In the genomic region with DNA sequence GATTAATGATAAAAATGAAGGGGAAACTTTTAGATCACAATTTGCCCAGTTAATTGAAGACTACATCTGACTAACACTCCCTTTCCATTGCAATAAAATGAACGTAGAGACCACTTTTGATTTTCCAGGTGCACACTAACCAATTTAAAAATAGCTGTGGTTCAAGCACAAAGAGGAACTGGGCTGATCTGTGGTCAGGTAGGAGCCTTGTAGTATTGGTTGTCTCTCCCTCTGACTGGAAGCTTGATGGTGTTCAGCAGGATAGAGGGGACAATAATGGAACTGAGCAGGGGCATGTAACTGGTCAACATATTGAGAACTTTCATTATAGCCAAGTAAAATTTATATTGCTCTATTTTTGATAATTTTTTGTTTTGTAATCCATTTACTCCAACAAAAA, we compare ENCODE assay signal across 16 cellular contexts.
DNase-seq lines count a peak whose midpoint lies in the region; ATAC-seq and TF ChIP-seq lines count a peak whose summit lies in the region.
"Had no signal": no experiment of that assay in that cellular context is flagged by ENCODE, and none has a peak within 500 bp of the region (broad histone marks: within the 10 kb centered on the region; RNA-seq: fewer than 3 reads in every experiment).

No MANE protein-coding gene starts in this region.

- H3K36me3 Mint-ChIP-seq in osteocyte (ENCODE audit: unreplicated experiment): no peaks in the 10 kb centered on the region

- TF ChIP-seq CTCF in KMS-11 (conservative IDR thresholded peaks at IDR 0.05; ENCODE audit: low read depth, low read length): no peak
- no peak for TF ChIP-seq CTCF in osteocyte (IDR thresholded peaks at IDR 0.05)

- H3K4me1 Mint-ChIP-seq in osteocyte (ENCODE audit: unreplicated experiment): no peaks in the 10 kb centered on the region

- no peak overlapping the region for H2AFZ ChIP-seq in KMS-11 (ENCODE audit: low read depth)

- H3K4me3 Mint-ChIP-seq in osteocyte (ENCODE audit: unreplicated experiment): no peak overlapping the region
- H3K4me3 Mint-ChIP-seq: nephron; T-helper 1 cell treated with Interleukin-12 subunit alpha and Interleukin-12 subunit beta and Interleukin-4 antibody, amounts not matched to agents 30 μg/mL and 1 μg/mL, for 36 hours had no signal

- no peaks in the 10 kb centered on the region for H4K20me1 ChIP-seq in KMS-11 (ENCODE audit: insufficient read depth)

- peaks cover 5% of the 10 kb centered on the region for H3K27me3 Mint-ChIP-seq in osteocyte (ENCODE audit: unreplicated experiment)

- DNase-seq in COLO829 (ENCODE audit: low spot score): no peak
- no peak for DNase-seq in NCI-H187 treated with DMSO at 0.1 percent for 48 hours (lab: John Stamatoyannopoulos, UW)
- no peak for DNase-seq in HPDE6-E6E7 (ENCODE audit: extremely low spot score)
- DNase-seq in osteocyte (ENCODE audit: extremely low spot score, unreplicated experiment): no peak
- DNase-seq: activated naive CD4-positive, alpha-beta T cell treated with anti-CD3 and anti-CD28 coated beads, Interleukin-2, amount 50 U/mL, for 16 hours; glutamatergic neuron; GOT3; retina; stimulated activated CD4-positive, alpha-beta T cell treated with anti-CD3 and anti-CD28 coated beads, Interleukin-2, amount 100 ng/mL, for 24 hours; trophoblast cell had no signal

- H3K9ac ChIP-seq in KMS-11: no peak overlapping the region

- no peaks in the 10 kb centered on the region for H3K36me3 ChIP-seq in KMS-11 (ENCODE audit: insufficient read depth)

- ATAC-seq in GM18519 (IDR thresholded peaks at IDR 0.05; ENCODE audit: low FRiP score, unreplicated experiment) (peak; percentile 70), GM21447 (IDR thresholded peaks at IDR 0.05; ENCODE audit: unreplicated experiment) (peak; percentile 72), HG02938 (IDR thresholded peaks at IDR 0.05; ENCODE audit: unreplicated experiment) (peak; percentile 82)

- no peak overlapping the region for H3K27ac ChIP-seq in KMS-11

- no peak overlapping the region for H3K4me3 ChIP-seq in KMS-11 (IDR thresholded peaks at IDR 0.05; ENCODE audit: insufficient read depth, low read depth, low read length)

- no peak overlapping the region for H3K27ac Mint-ChIP-seq in osteocyte (ENCODE audit: unreplicated experiment)
- H3K27ac Mint-ChIP-seq: nephron; T-helper 1 cell treated with Interleukin-12 subunit alpha and Interleukin-12 subunit beta and Interleukin-4 antibody, amounts not matched to agents 30 μg/mL and 1 μg/mL, for 36 hours had no signal

- no peaks in the 10 kb centered on the region for H3K9me3 Mint-ChIP-seq in osteocyte (ENCODE audit: unreplicated experiment)
- H3K9me3 Mint-ChIP-seq: T-helper 1 cell treated with Interleukin-12 subunit alpha and Interleukin-12 subunit beta and Interleukin-4 antibody, amounts not matched to agents 30 μg/mL and 1 μg/mL, for 36 hours had no signal

- H3K4me2 ChIP-seq in KMS-11: peak overlapping the region; percentile 10

- H3K4me1 ChIP-seq in KMS-11 (ENCODE audit: low read depth, poor library complexity, severe bottlenecking): peaks cover 20% of the 10 kb centered on the region

- H3K27me3 ChIP-seq in KMS-11 (ENCODE audit: insufficient read depth, low read depth): no peaks in the 10 kb centered on the region

- no peaks in the 10 kb centered on the region for H3K79me2 ChIP-seq in KMS-11 (ENCODE audit: insufficient read depth, low read depth)
